8 cellular contexts compared by ENCODE assay signal in genomic region chr10:110841767-110842267, GRCh38.
A peak's percentile ranks its signal among the peaks of the same experiment; 100 is the strongest.
DNase-seq lines count a peak whose midpoint lies in the region; ATAC-seq lines count a peak whose summit lies in the region.

No MANE protein-coding gene starts in this region.

- no peaks in the 10 kb centered on the region for H4K20me1 ChIP-seq in BLaER1

- no peaks in the 10 kb centered on the region for H3K27me3 ChIP-seq in BLaER1

- H3K4me2 ChIP-seq in BLaER1, result peak overlapping the region; percentile 82

- no peak overlapping the region for H3K9ac ChIP-seq in BLaER1

- ATAC-seq in GM18907 (IDR thresholded peaks at IDR 0.05; ENCODE audit: unreplicated experiment) (peak; percentile 74), HG02798 (IDR thresholded peaks at IDR 0.05; ENCODE audit: poor library complexity, unreplicated experiment) (peak; percentile 82)

- H3K9me3 ChIP-seq in BLaER1, result no peaks in the 10 kb centered on the region

- no peaks in the 10 kb centered on the region for H3K36me3 ChIP-seq in BLaER1

- peak overlapping the region; percentile 83 for H3K27ac ChIP-seq in BLaER1

- H3K4me1 ChIP-seq in BLaER1, result peaks cover 65% of the 10 kb centered on the region

- H3K4me3 ChIP-seq in BLaER1, result no peak overlapping the region

- DNase-seq in RPMI8226 (peak; percentile 88), NCI-H1417 treated with DMSO at 0.1 percent for 48 hours (lab: John Stamatoyannopoulos, UW) (no peak), nucleus accumbens (lab: John Stamatoyannopoulos, UW) (no peak), COLO668 (lab: John Stamatoyannopoulos, UW; ENCODE audit: unreplicated experiment) (no peak), NCI-H526 (lab: John Stamatoyannopoulos, UW) (no peak)
